In the genomic region with DNA sequence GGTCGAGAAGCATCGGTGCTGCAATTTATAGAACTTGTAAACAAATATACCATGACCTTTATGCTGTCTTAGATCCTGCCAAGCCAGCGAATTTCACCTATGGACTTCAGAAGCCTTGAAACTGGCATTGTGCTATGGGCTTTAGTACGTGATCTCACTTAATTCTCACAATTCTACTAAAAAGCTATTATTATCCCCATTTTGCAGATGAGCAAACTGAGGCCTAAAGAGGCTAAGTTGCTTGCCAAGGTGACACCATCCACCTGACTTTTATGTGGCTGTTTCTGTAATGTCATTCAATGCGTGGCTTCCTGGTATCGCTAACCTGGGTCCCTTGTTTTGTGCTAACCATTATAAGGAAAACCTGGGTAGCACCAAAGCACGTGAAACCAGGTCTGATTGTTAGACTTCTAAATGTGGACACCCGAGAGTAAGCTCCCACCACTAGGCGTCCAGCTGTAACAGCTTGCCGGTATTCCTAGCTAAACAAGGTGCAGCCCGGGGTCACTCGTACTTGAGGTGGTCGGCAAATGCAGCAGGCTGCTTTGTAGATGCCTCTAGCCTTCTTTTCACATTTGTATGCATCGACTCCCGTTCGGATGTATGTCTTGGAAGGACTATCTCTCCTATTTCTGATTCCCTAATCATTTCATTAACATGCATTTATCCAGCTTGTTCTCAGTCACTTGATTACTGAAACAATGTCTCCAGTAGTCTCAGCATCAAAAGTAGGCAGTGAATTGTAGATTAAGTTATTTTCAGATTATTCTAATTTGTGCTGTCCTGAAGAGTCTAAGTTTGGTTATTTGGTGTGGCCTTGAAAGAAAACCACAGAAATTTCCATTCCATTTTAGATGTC, we compare ENCODE assay signal across 8 cellular contexts. TPM values are rescaled to one million over a fixed set of nuclear protein-coding genes. Genes with fewer than 3 reads are reported as not detected.
DNase-seq lines count a peak whose midpoint lies in the region; ATAC-seq, FAIRE-seq and TF ChIP-seq lines count a peak whose summit lies in the region.

No MANE protein-coding gene starts in this region.

- DNase-seq in NCI-H146 (lab: John Stamatoyannopoulos, UW) (peak; percentile 36), NCI-H146 treated with DMSO at 0.1 percent for 48 hours (lab: John Stamatoyannopoulos, UW; ENCODE audit: unreplicated experiment) (no peak), RCC 7860 (ENCODE audit: low spot score) (peak; percentile 57), dorsolateral prefrontal cortex (peak in 1 of 10 donors; percentile 50), HEK293T (ENCODE audit: extremely low spot score) (no peak), ACHN (no peak)

- H3K4me3 ChIP-seq in dorsolateral prefrontal cortex: peak overlapping the region; percentile 68 to 99 (median 85)
- H3K4me3 ChIP-seq in mucosa of stomach (ENCODE audit: low read length): peak overlapping the region; percentile 80

- no peaks in the 10 kb centered on the region for H3K9me3 ChIP-seq in mucosa of stomach (ENCODE audit: control insufficient read depth, low read length)

- POLR2A ChIA-PET in HEK293T (lab: Yijun Ruan, JAX): interaction anchor here (1.5 kb wide), 1 partner anchor 659 kb away, joined by 3 read pairs; no protein-coding TSS in a partner anchor

- ATAC-seq in GM18502 (IDR thresholded peaks at IDR 0.05; ENCODE audit: poor library complexity, unreplicated experiment): no peak

- H3K9ac ChIP-seq in mucosa of stomach (ENCODE audit: low read length): peak overlapping the region; percentile 91

- H3K27me3 ChIP-seq in dorsolateral prefrontal cortex (no peaks in the 10 kb centered on the region), mucosa of stomach (ENCODE audit: control insufficient read depth, insufficient read depth, low read length) (no peaks in the 10 kb centered on the region)

- intact Hi-C loops in dorsolateral prefrontal cortex (cut with DNase I): loop anchor here in 1 of 2 donors (5.0 kb wide), 2 partner anchors 44 to 89 kb away; no protein-coding TSS in a partner anchor

- H3K27ac ChIP-seq in dorsolateral prefrontal cortex: peak overlapping the region in 58 of 59 donors; percentile 54 to 100 (median 92)

- peak in 31 of 56 donors; percentile 6 to 54 (median 27) for TF ChIP-seq CTCF in dorsolateral prefrontal cortex (IDR thresholded peaks at IDR 0.05 in 54 of 56, conservative IDR thresholded peaks at IDR 0.05 in 2 of 56; ENCODE audit: low read depth in 1 of 56, partially characterized antibody in 56 of 56)

- in situ Hi-C loops in ACHN (cut with HindIII; ENCODE audit: low pct_ligation_motif_present, low pct_unique_long_range_greater_than_20kb, low sequenced_read_pairs): no loop called here

- H3K4me1 ChIP-seq in mucosa of stomach (ENCODE audit: control insufficient read depth, insufficient read depth, low read length): peaks cover 32% of the 10 kb centered on the region

- FAIRE-seq in RCC 7860 (lab: Jason Lieb, UNC): no peak

- CTCF ChIA-PET in HEK293T (lab: Yijun Ruan, JAX): interaction anchor here (0.6 to 0.8 kb wide), 2 partner anchors 35 to 96 kb away, joined by 3 to 5 read pairs; no protein-coding TSS in a partner anchor

- no peaks in the 10 kb centered on the region for H3K36me3 ChIP-seq in mucosa of stomach (ENCODE audit: control insufficient read depth, insufficient read depth, low read length)

TF ChIP-seq in HEK293T, 16 proteins besides CTCF, POLR2A, EP300 and RAD21:
- no peak for TF ChIP-seq SP1 (IDR thresholded peaks at IDR 0.05)
TF ChIP-seq in HEK293T: peak in this region for 0.

RNA-seq across cellular contexts. Expression of a gene that starts 1.1 kb away (rescaled TPM):
- 100 to 1,000 TPM in 47 of 120 experiments, 10 to 100 TPM in 73; 41.0 to 257 (median 86.5) TPM for total RNA-seq in dorsolateral prefrontal cortex

Comparison
In these comparisons a context has a peak if more than half of its experiments do, and no peak if none do; other contexts are left out.
1. DNase-seq: peak in NCI-H146 (single experiment) and RCC 7860 (single experiment); none in NCI-H146 treated with DMSO at 0.1 percent for 48 hours (single experiment), HEK293T (single experiment) and ACHN (single experiment).